In genomic region chr14:106879241-106879640, GRCh38 we compare ENCODE assay signal across 9 cellular contexts.
DNase-seq lines count a peak whose midpoint lies in the region; ATAC-seq and TF ChIP-seq lines count a peak whose summit lies in the region.
"Had no signal": no experiment of that assay in that cellular context is flagged by ENCODE, and none has a peak within 500 bp of the region (broad histone marks: within the 10 kb centered on the region; RNA-seq: fewer than 3 reads in every experiment).

No MANE protein-coding gene starts in this region.

- peak; percentile 8 for DNase-seq in EL
- DNase-seq in Panc1 (ENCODE audit: low read depth, low spot score) = no peak
- DNase-seq in adrenal gland = peak in 2 of 7 donors; percentile 32 to 54
- DNase-seq in stimulated activated CD4-positive, alpha-beta T cell treated with anti-CD3 and anti-CD28 coated beads, Interleukin-15, amount 100 ng/mL, for 24 hours = peak; percentile 75
- no peak for DNase-seq in GM19238 (ENCODE audit: insufficient read length, low spot score)
- DNase-seq in vagina (ENCODE audit: extremely low spot score in 2 of 2) = no peak
- no peak for DNase-seq in DMS153 treated with DMSO at 0.1 percent for 48 hours (lab: John Stamatoyannopoulos, UW; ENCODE audit: unreplicated experiment)

- 47 to 58% (median 52%) methylated on average over 5 to 8 of the region's 8 CpGs for WGBS in adrenal gland, 4 donors

- ATAC-seq in HG02798 (IDR thresholded peaks at IDR 0.05; ENCODE audit: poor library complexity, unreplicated experiment) (peak; percentile 42), Panc1 (peak; percentile 69; the same call in 1 of the 2 replicates)

- CTCF ChIA-PET in Panc1 (lab: Charles Lee) = no interaction called here

- in situ Hi-C loops in Panc1 (cut with HindIII; ENCODE audit: low pct_unique_long_range_greater_than_20kb, low sequenced_read_pairs) = no loop called here

- H3K4me3 ChIP-seq in Panc1 (ENCODE audit: low read depth in 2 of 2, low read length in 2 of 2) (no peak overlapping the region), adrenal gland (no peak overlapping the region), vagina (no peak overlapping the region)
- H3K4me3 ChIP-seq: thoracic aorta had no signal

- H3K4me1 ChIP-seq in Panc1 (ENCODE audit: control insufficient read depth, insufficient read depth, low read length) (no peaks in the 10 kb centered on the region), adrenal gland (replicated peaks in 1 of 2) (no peaks in the 10 kb centered on the region), vagina (no peaks in the 10 kb centered on the region)

- H3K27ac ChIP-seq in Panc1 (ENCODE audit: low read length) (no peak overlapping the region), adrenal gland (no peak overlapping the region), vagina (no peak overlapping the region)
- H3K27ac ChIP-seq: thoracic aorta had no signal

- TF ChIP-seq CTCF in Panc1 (IDR thresholded peaks at IDR 0.05) = peak; percentile 74
- peak in 4 of 6 experiments; percentile 23 to 41 (median 28) for TF ChIP-seq CTCF in adrenal gland (IDR thresholded peaks at IDR 0.05)
- TF ChIP-seq CTCF in vagina (IDR thresholded peaks at IDR 0.05) = no peak

- intact Hi-C loops in Panc1 (cut with micrococcal nuclease; ENCODE audit: unreplicated experiment) = no loop called here
- intact Hi-C loops in adrenal gland (cut with DNase I) = no loop called here
- intact Hi-C loops in vagina (cut with DNase I) = no loop called here

- H3K36me3 ChIP-seq in Panc1 (ENCODE audit: control insufficient read depth, insufficient read depth, low read length) (no peaks in the 10 kb centered on the region), adrenal gland (replicated peaks in 1 of 2) (no peaks in the 10 kb centered on the region), vagina (no peaks in the 10 kb centered on the region)
- H3K36me3 ChIP-seq: thoracic aorta had no signal

- no peaks in the 10 kb centered on the region for H3K9me3 ChIP-seq in Panc1 (ENCODE audit: control insufficient read depth, insufficient read depth, low read depth, low read length)
- no peaks in the 10 kb centered on the region for H3K9me3 ChIP-seq in adrenal gland (replicated peaks in 1 of 3)
- no peaks in the 10 kb centered on the region for H3K9me3 ChIP-seq in vagina
- H3K9me3 ChIP-seq: thoracic aorta had no signal

- TF ChIP-seq POLR2A in adrenal gland (IDR thresholded peaks at IDR 0.05) (no peak), vagina (IDR thresholded peaks at IDR 0.05) (no peak)

- H3K27me3 ChIP-seq in Panc1 (ENCODE audit: control insufficient read depth, insufficient read depth, low read length) (no peaks in the 10 kb centered on the region), adrenal gland (peaks cover 4% of the 10 kb centered on the region), vagina (no peaks in the 10 kb centered on the region)

- no TSS peak for BruUV-seq in Panc1 (replicated peaks; lab: Mats Ljungman, UMichigan)

- POLR2A ChIA-PET in Panc1 (lab: Charles Lee) = no interaction called here

Comparison
In these comparisons a context has a peak if more than half of its experiments do, and no peak if none do; other contexts are left out.
1. DNase-seq: peak in EL (single experiment) and stimulated activated CD4-positive, alpha-beta T cell treated with anti-CD3 and anti-CD28 coated beads, Interleukin-15, amount 100 ng/mL, for 24 hours (single experiment); none in Panc1 (single experiment), GM19238 (single experiment), vagina (0 of 2) and DMS153 treated with DMSO at 0.1 percent for 48 hours (single experiment).
2. CTCF ChIP-seq: peak in Panc1 (single experiment) and adrenal gland (4 of 6); none in vagina (0 of 3).